In genomic region chr17:56351675-56352074, GRCh38 we compare ENCODE assay signal across 17 cellular contexts.
DNase-seq lines count a peak whose midpoint lies in the region; FAIRE-seq and TF ChIP-seq lines count a peak whose summit lies in the region.
"Had no signal": no experiment of that assay in that cellular context is flagged by ENCODE, and none has a peak within 500 bp of the region (broad histone marks: within the 10 kb centered on the region; RNA-seq: fewer than 3 reads in every experiment).

No MANE protein-coding gene starts in this region.

- no peaks in the 10 kb centered on the region for H3K9me3 ChIP-seq in endothelial cell of umbilical vein (replicated peaks; ENCODE audit: control insufficient read depth, insufficient read depth, low read length)
- no peaks in the 10 kb centered on the region for H3K9me3 ChIP-seq in hepatocyte (ENCODE audit: low read depth)
- H3K9me3 ChIP-seq: BE2C had no signal

- H3K27ac ChIP-seq in endothelial cell of umbilical vein (ENCODE audit: insufficient read depth, low read depth, low read length) (no peak overlapping the region), hepatocyte (no peak overlapping the region)

- H3K9me1 ChIP-seq in endothelial cell of umbilical vein (replicated peaks; ENCODE audit: control insufficient read depth, extremely low read depth, insufficient read depth, low read length): no peaks in the 10 kb centered on the region

- no peaks in the 10 kb centered on the region for H4K20me1 ChIP-seq in endothelial cell of umbilical vein (replicated peaks; ENCODE audit: control insufficient read depth, extremely low read depth, insufficient read depth, low read length)
- H4K20me1 ChIP-seq in hepatocyte (ENCODE audit: insufficient read depth, poor library complexity, severe bottlenecking): no peaks in the 10 kb centered on the region

- H2AFZ ChIP-seq in endothelial cell of umbilical vein (ENCODE audit: low read depth, low read length) (no peak overlapping the region), hepatocyte (no peak overlapping the region)

- no TSS peak for BruUV-seq in endothelial cell of umbilical vein (replicated peaks; lab: Mats Ljungman, UMichigan)

- H3K9ac ChIP-seq in endothelial cell of umbilical vein (replicated peaks; ENCODE audit: extremely low read depth, insufficient read depth, low read length): no peak overlapping the region

- peaks cover 3% of the 10 kb centered on the region for H3K27me3 Mint-ChIP-seq in activated T-helper 1 cell treated with anti-CD3 and anti-CD28 coated beads, Interleukin-12 subunit alpha, Interleukin-12 subunit beta, Interleukin-2, Interleukin-4 antibody, amounts not matched to agents 30 ng/mL and 10 ng/mL and 1 ng/mL, durations not matched to agents 14 hours and 24 hours and 36 hours (ENCODE audit: insufficient read depth)

- H3K4me3 Mint-ChIP-seq in activated T-helper 1 cell treated with anti-CD3 and anti-CD28 coated beads, Interleukin-12 subunit alpha, Interleukin-12 subunit beta, Interleukin-2, Interleukin-4 antibody, amounts not matched to agents 30 ng/mL and 10 ng/mL and 1 ng/mL, durations not matched to agents 14 hours and 24 hours and 36 hours: no peak overlapping the region
- H3K4me3 Mint-ChIP-seq: CD4-positive, CD25-positive, alpha-beta regulatory T cell had no signal

- POLR2A ChIA-PET in endothelial cell of umbilical vein (lab: Charles Lee): no interaction called here

- H3K79me2 ChIP-seq in endothelial cell of umbilical vein (ENCODE audit: control insufficient read depth, insufficient read depth, low read length) (no peaks in the 10 kb centered on the region), hepatocyte (no peaks in the 10 kb centered on the region)

- H3K27me3 ChIP-seq in endothelial cell of umbilical vein (ENCODE audit: control insufficient read depth in 2 of 2, insufficient read depth in 2 of 2, low read length in 2 of 2) (no peaks in the 10 kb centered on the region), hepatocyte (no peaks in the 10 kb centered on the region)
- H3K27me3 ChIP-seq: BE2C had no signal

- TF ChIP-seq CTCF in LNCaP clone FGC (IDR thresholded peaks at IDR 0.05; ENCODE audit: control insufficient read depth, extremely low read depth, insufficient read depth): no peak
- no peak for TF ChIP-seq CTCF in endothelial cell of umbilical vein (IDR thresholded peaks at IDR 0.05; ENCODE audit: extremely low read depth in 1 of 2, insufficient read depth in 1 of 2, low read depth in 1 of 2, low read length in 2 of 2)
- no peak for TF ChIP-seq CTCF in hepatocyte (IDR thresholded peaks at IDR 0.05; ENCODE audit: poor library complexity)

- intact Hi-C loops in endothelial cell of umbilical vein (cut with micrococcal nuclease): no loop called here
- intact Hi-C loops in activated T-helper 1 cell treated with anti-CD3 and anti-CD28 coated beads, Interleukin-12 subunit alpha, Interleukin-12 subunit beta, Interleukin-2, Interleukin-4 antibody, amounts not matched to agents 30 ng/mL and 10 ng/mL and 1 ng/mL, durations not matched to agents 14 hours and 24 hours and 36 hours (cut with micrococcal nuclease): no loop called here

- dilution Hi-C loops in endothelial cell of umbilical vein (cut with MboI; ENCODE audit: extremely low pct_ligation_motif_present, low sequenced_read_pairs): no loop called here

- no peaks in the 10 kb centered on the region for H3K4me1 ChIP-seq in endothelial cell of umbilical vein (ENCODE audit: control insufficient read depth, extremely low read depth, insufficient read depth, low read length)
- H3K4me1 ChIP-seq in hepatocyte (ENCODE audit: insufficient read depth): no peaks in the 10 kb centered on the region
- H3K4me1 ChIP-seq: BE2C had no signal

- no peak overlapping the region for H3K4me2 ChIP-seq in endothelial cell of umbilical vein (ENCODE audit: insufficient read depth, low read length)
- H3K4me2 ChIP-seq in hepatocyte: no peak overlapping the region

- H3K9me3 Mint-ChIP-seq in activated T-helper 1 cell treated with anti-CD3 and anti-CD28 coated beads, Interleukin-12 subunit alpha, Interleukin-12 subunit beta, Interleukin-2, Interleukin-4 antibody, amounts not matched to agents 30 ng/mL and 10 ng/mL and 1 ng/mL, durations not matched to agents 14 hours and 24 hours and 36 hours: no peaks in the 10 kb centered on the region

- 73% methylated on average over 5 of the region's 5 CpGs for WGBS in hepatocyte (ENCODE audit: low lambda C conversion rate, missing lambda C conversion rate)

- H3K36me3 Mint-ChIP-seq in activated T-helper 1 cell treated with anti-CD3 and anti-CD28 coated beads, Interleukin-12 subunit alpha, Interleukin-12 subunit beta, Interleukin-2, Interleukin-4 antibody, amounts not matched to agents 30 ng/mL and 10 ng/mL and 1 ng/mL, durations not matched to agents 14 hours and 24 hours and 36 hours (ENCODE audit: low read depth): no peaks in the 10 kb centered on the region
- H3K36me3 Mint-ChIP-seq: CD4-positive, CD25-positive, alpha-beta regulatory T cell had no signal

- peak; percentile 62 for DNase-seq in LNCaP clone FGC (ENCODE audit: low read depth)
- peak; percentile 16 for DNase-seq in NCI-H2029 (lab: John Stamatoyannopoulos, UW)
- DNase-seq in endothelial cell of umbilical vein (ENCODE audit: low read depth, low spot score): peak; percentile 61
- DNase-seq in pulmonary artery endothelial cell (ENCODE audit: low read depth, low spot score): peak; percentile 5
- DNase-seq in stimulated activated CD4-positive, alpha-beta T cell treated with anti-CD3 and anti-CD28 coated beads, Interleukin-4, amount 100 ng/mL, for 1 hour: no peak
- no peak for DNase-seq in activated T-helper 1 cell treated with anti-CD3 and anti-CD28 coated beads, Interleukin-12 subunit alpha, Interleukin-12 subunit beta, Interleukin-2, Interleukin-4 antibody, amounts not matched to agents 30 ng/mL and 10 ng/mL and 1 ng/mL, durations not matched to agents 14 hours and 24 hours and 36 hours (ENCODE audit: low spot score)
- DNase-seq in hepatocyte (ENCODE audit: low spot score): no peak
- DNase-seq: BE2C; CD4-positive, CD25-positive, alpha-beta regulatory T cell; DMS79 treated with DMSO at 0.1 percent for 48 hours; NCI-H1105 treated with DMSO at 0.1 percent for 48 hours; NCI-H1694 treated with DMSO at 0.1 percent for 48 hours; NCI-H226; NCI-H524 treated with DMSO at 0.1 percent for 48 hours; Right ventricle myocardium superior had no signal

- no peaks in the 10 kb centered on the region for H3K4me1 Mint-ChIP-seq in activated T-helper 1 cell treated with anti-CD3 and anti-CD28 coated beads, Interleukin-12 subunit alpha, Interleukin-12 subunit beta, Interleukin-2, Interleukin-4 antibody, amounts not matched to agents 30 ng/mL and 10 ng/mL and 1 ng/mL, durations not matched to agents 14 hours and 24 hours and 36 hours (ENCODE audit: low read depth)
- H3K4me1 Mint-ChIP-seq: CD4-positive, CD25-positive, alpha-beta regulatory T cell had no signal

- H3K9me2 ChIP-seq in hepatocyte (replicated peaks; ENCODE audit: insufficient read depth): no peaks in the 10 kb centered on the region

- H3K36me3 ChIP-seq in endothelial cell of umbilical vein (ENCODE audit: control insufficient read depth in 2 of 2, extremely low read depth in 1 of 2, insufficient read depth in 2 of 2, low read length in 2 of 2): no peaks in the 10 kb centered on the region
- H3K36me3 ChIP-seq in hepatocyte (replicated peaks; ENCODE audit: insufficient read depth, low read depth): no peaks in the 10 kb centered on the region
- H3K36me3 ChIP-seq: BE2C had no signal

- FAIRE-seq in endothelial cell of umbilical vein (lab: Jason Lieb, UNC): peak; percentile 78
- FAIRE-seq: HepG2, K562 had no signal

- CTCF ChIA-PET in endothelial cell of umbilical vein (lab: Charles Lee): no interaction called here

- H3K4me3 ChIP-seq in LNCaP clone FGC (ENCODE audit: low read depth, low read length) (no peak overlapping the region), endothelial cell of umbilical vein (replicated peaks in 1 of 3; ENCODE audit: insufficient read depth in 1 of 3, low read depth in 1 of 3, low read length in 3 of 3) (no peak overlapping the region), hepatocyte (no peak overlapping the region)
- H3K4me3 ChIP-seq: K562 had no signal

- H3K27ac Mint-ChIP-seq in activated T-helper 1 cell treated with anti-CD3 and anti-CD28 coated beads, Interleukin-12 subunit alpha, Interleukin-12 subunit beta, Interleukin-2, Interleukin-4 antibody, amounts not matched to agents 30 ng/mL and 10 ng/mL and 1 ng/mL, durations not matched to agents 14 hours and 24 hours and 36 hours: no peak overlapping the region
- H3K27ac Mint-ChIP-seq: CD4-positive, CD25-positive, alpha-beta regulatory T cell had no signal

- no peak for TF ChIP-seq POLR2A in endothelial cell of umbilical vein (IDR thresholded peaks at IDR 0.05; ENCODE audit: low read depth, low read length)

TF ChIP-seq in endothelial cell of umbilical vein, 7 proteins besides CTCF, POLR2A, EP300 and RAD21:
- no peak for TF ChIP-seq JUN (IDR thresholded peaks at IDR 0.05; ENCODE audit: borderline replicate concordance, insufficient read depth, insufficient read length, low read depth)
- no peak for TF ChIP-seq MYC (IDR thresholded peaks at IDR 0.05; ENCODE audit: low read depth, low read length)
- TF ChIP-seq GATA2 (IDR thresholded peaks at IDR 0.05; ENCODE audit: insufficient read depth, insufficient read length, low read depth, low read length): no peak
- TF ChIP-seq POLR2AphosphoS5 (IDR thresholded peaks at IDR 0.05; ENCODE audit: insufficient read depth, low read depth, low read length): no peak
- TF ChIP-seq, protein P1, sequence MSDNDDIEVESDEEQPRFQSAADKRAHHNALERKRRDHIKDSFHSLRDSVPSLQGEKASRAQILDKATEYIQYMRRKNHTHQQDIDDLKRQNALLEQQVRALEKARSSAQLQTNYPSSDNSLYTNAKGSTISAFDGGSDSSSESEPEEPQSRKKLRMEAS (IDR thresholded peaks at IDR 0.05; ENCODE audit: insufficient read depth, insufficient read length): no peak
- no peak for TF ChIP-seq EZH2 (IDR thresholded peaks at IDR 0.05; ENCODE audit: borderline replicate concordance, low read depth, low read length, severe bottlenecking)
- no peak for TF ChIP-seq FOS (IDR thresholded peaks at IDR 0.05; ENCODE audit: borderline replicate concordance, insufficient read depth, low read length)
TF ChIP-seq in endothelial cell of umbilical vein: peak in this region for 0.

Comparison
In these comparisons a context has a peak if more than half of its experiments do, and no peak if none do; other contexts are left out.
1. DNase-seq: peak in LNCaP clone FGC (single experiment), NCI-H2029 (single experiment), endothelial cell of umbilical vein (single experiment) and pulmonary artery endothelial cell (single experiment); none in stimulated activated CD4-positive, alpha-beta T cell treated with anti-CD3 and anti-CD28 coated beads, Interleukin-4, amount 100 ng/mL, for 1 hour (single experiment), activated T-helper 1 cell treated with anti-CD3 and anti-CD28 coated beads, Interleukin-12 subunit alpha, Interleukin-12 subunit beta, Interleukin-2, Interleukin-4 antibody, amounts not matched to agents 30 ng/mL and 10 ng/mL and 1 ng/mL, durations not matched to agents 14 hours and 24 hours and 36 hours (single experiment) and hepatocyte (single experiment).